ENCODE assay signal across 1 cellular context in genomic region chr1:39183503-39184353, GRCh38.
TF ChIP-seq lines count a peak whose summit lies in the region.

No MANE protein-coding gene starts in this region.

TF ChIP-seq in HEK293, 187 proteins besides CTCF, POLR2A, EP300 and RAD21 (continued from another document):
- TF ChIP-seq ZNF488 (tag by site-specific recombination; IDR thresholded peaks at IDR 0.05) (no peak), KLF9 (tag by site-specific recombination; IDR thresholded peaks at IDR 0.05; ENCODE audit: low read depth) (no peak), ZNF23 (tag by site-specific recombination; IDR thresholded peaks at IDR 0.05; ENCODE audit: borderline replicate concordance) (no peak), ZNF544 (tag by site-specific recombination; IDR thresholded peaks at IDR 0.05) (no peak), KLF10 (tag by site-specific recombination; IDR thresholded peaks at IDR 0.05) (peak; percentile 63), ZNF449 (tag by site-specific recombination; IDR thresholded peaks at IDR 0.05) (no peak), BCL11B (tag by site-specific recombination; IDR thresholded peaks at IDR 0.05; ENCODE audit: low read depth) (0 out of 2 replicates have a peak, but pooled peaks have one; percentile 65), ZBTB11 (tag by site-specific recombination; conservative IDR thresholded peaks at IDR 0.05; ENCODE audit: low read depth) (no peak), ZNF155 (tag by site-specific recombination; IDR thresholded peaks at IDR 0.05) (no peak), ZNF768 (tag by site-specific recombination; IDR thresholded peaks at IDR 0.05) (no peak), KLF7 (tag by site-specific recombination; IDR thresholded peaks at IDR 0.05; ENCODE audit: borderline replicate concordance) (no peak), ZNF670 (tag by site-specific recombination; IDR thresholded peaks at IDR 0.05; ENCODE audit: low read depth) (no peak), ZNF707 (tag by site-specific recombination; IDR thresholded peaks at IDR 0.05) (no peak), ZSCAN5A (tag by site-specific recombination; IDR thresholded peaks at IDR 0.05) (no peak), ZNF621 (tag by site-specific recombination; IDR thresholded peaks at IDR 0.05) (no peak), ZNF785 (tag by site-specific recombination; IDR thresholded peaks at IDR 0.05) (no peak), GFI1B (tag by site-specific recombination; IDR thresholded peaks at IDR 0.05) (peak; percentile 59), BCL6B (tag by site-specific recombination; IDR thresholded peaks at IDR 0.05) (peak; percentile 44; the same call in 1 of the 2 replicates), KLF8 (tag by site-specific recombination; IDR thresholded peaks at IDR 0.05) (peak; percentile 76), ZNF677 (tag by site-specific recombination; IDR thresholded peaks at IDR 0.05) (no peak), ZNF560 (tag by site-specific recombination; IDR thresholded peaks at IDR 0.05; ENCODE audit: borderline replicate concordance) (no peak), ZNF214 (tag by site-specific recombination; IDR thresholded peaks at IDR 0.05; ENCODE audit: borderline replicate concordance) (no peak), ZNF658 (tag by site-specific recombination; IDR thresholded peaks at IDR 0.05) (no peak), ZBTB17 (tag by site-specific recombination; IDR thresholded peaks at IDR 0.05) (peak; percentile 82), SP3 (tag by site-specific recombination; IDR thresholded peaks at IDR 0.05) (0 out of 2 replicates have a peak, but pooled peaks have one; percentile 31), ZNF146 (tag by site-specific recombination; IDR thresholded peaks at IDR 0.05) (no peak), ZNF837 (tag by site-specific recombination; IDR thresholded peaks at IDR 0.05) (no peak), ZNF202 (tag by site-specific recombination; IDR thresholded peaks at IDR 0.05; ENCODE audit: borderline replicate concordance) (no peak), ZSCAN30 (tag by site-specific recombination; IDR thresholded peaks at IDR 0.05) (peak; percentile 80; the same call in 1 of the 2 replicates), ZNF2 (tag by site-specific recombination; IDR thresholded peaks at IDR 0.05) (peak; percentile 87), ZNF280D (tag by site-specific recombination; IDR thresholded peaks at IDR 0.05) (0 out of 2 replicates have a peak, but pooled peaks have one; percentile 34), WT1 (tag by site-specific recombination; IDR thresholded peaks at IDR 0.05) (no peak), ZNF529 (tag by site-specific recombination; IDR thresholded peaks at IDR 0.05; ENCODE audit: insufficient replicate concordance) (no peak), ZNF704 (tag by site-specific recombination; IDR thresholded peaks at IDR 0.05) (no peak), SETDB1 (IDR thresholded peaks at IDR 0.05; ENCODE audit: insufficient read length, low read length) (no peak), HOXA7 (CRISPR knock-in tag; IDR thresholded peaks at IDR 0.05; ENCODE audit: borderline replicate concordance) (no peak), ZBTB20 (tag by site-specific recombination; IDR thresholded peaks at IDR 0.05) (no peak), ZNF639 (tag by site-specific recombination; IDR thresholded peaks at IDR 0.05) (peak; percentile 85), MEIS1 (CRISPR knock-in tag; IDR thresholded peaks at IDR 0.05; ENCODE audit: borderline replicate concordance) (peak; percentile 83; the same call in 1 of the 2 replicates), ZNF600 (tag by site-specific recombination; IDR thresholded peaks at IDR 0.05) (peak; percentile 77), ZNF138 (tag by site-specific recombination; IDR thresholded peaks at IDR 0.05; ENCODE audit: borderline replicate concordance) (no peak), ZNF791 (tag by site-specific recombination; IDR thresholded peaks at IDR 0.05) (no peak), PRDM1 (tag by site-specific recombination; IDR thresholded peaks at IDR 0.05) (0 out of 2 replicates have a peak, but pooled peaks have one; percentile 52), KLF16 (tag by site-specific recombination; IDR thresholded peaks at IDR 0.05) (no peak), ZSCAN4 (tag by site-specific recombination; IDR thresholded peaks at IDR 0.05) (no peak), ZNF114 (tag by site-specific recombination; IDR thresholded peaks at IDR 0.05) (no peak), ZNF660 (tag by site-specific recombination; IDR thresholded peaks at IDR 0.05) (peak; percentile 91), EGR2 (tag by site-specific recombination; IDR thresholded peaks at IDR 0.05; ENCODE audit: low read depth) (no peak), ZNF530 (tag by site-specific recombination; IDR thresholded peaks at IDR 0.05; ENCODE audit: low read depth) (no peak), ZNF350 (tag by site-specific recombination; IDR thresholded peaks at IDR 0.05) (no peak), SCRT1 (tag by site-specific recombination; IDR thresholded peaks at IDR 0.05; ENCODE audit: borderline replicate concordance) (no peak), ZNF692 (tag by site-specific recombination; IDR thresholded peaks at IDR 0.05) (peak; percentile 75)
